In genomic region chr19:17718988-17719711, GRCh38 we compare ENCODE assay signal across 8 cellular contexts. TPM values are rescaled to one million over a fixed set of nuclear protein-coding genes. Genes with fewer than 3 reads are reported as not detected.
DNase-seq lines count a peak whose midpoint lies in the region; ATAC-seq and TF ChIP-seq lines count a peak whose summit lies in the region.

A gene with protein sequence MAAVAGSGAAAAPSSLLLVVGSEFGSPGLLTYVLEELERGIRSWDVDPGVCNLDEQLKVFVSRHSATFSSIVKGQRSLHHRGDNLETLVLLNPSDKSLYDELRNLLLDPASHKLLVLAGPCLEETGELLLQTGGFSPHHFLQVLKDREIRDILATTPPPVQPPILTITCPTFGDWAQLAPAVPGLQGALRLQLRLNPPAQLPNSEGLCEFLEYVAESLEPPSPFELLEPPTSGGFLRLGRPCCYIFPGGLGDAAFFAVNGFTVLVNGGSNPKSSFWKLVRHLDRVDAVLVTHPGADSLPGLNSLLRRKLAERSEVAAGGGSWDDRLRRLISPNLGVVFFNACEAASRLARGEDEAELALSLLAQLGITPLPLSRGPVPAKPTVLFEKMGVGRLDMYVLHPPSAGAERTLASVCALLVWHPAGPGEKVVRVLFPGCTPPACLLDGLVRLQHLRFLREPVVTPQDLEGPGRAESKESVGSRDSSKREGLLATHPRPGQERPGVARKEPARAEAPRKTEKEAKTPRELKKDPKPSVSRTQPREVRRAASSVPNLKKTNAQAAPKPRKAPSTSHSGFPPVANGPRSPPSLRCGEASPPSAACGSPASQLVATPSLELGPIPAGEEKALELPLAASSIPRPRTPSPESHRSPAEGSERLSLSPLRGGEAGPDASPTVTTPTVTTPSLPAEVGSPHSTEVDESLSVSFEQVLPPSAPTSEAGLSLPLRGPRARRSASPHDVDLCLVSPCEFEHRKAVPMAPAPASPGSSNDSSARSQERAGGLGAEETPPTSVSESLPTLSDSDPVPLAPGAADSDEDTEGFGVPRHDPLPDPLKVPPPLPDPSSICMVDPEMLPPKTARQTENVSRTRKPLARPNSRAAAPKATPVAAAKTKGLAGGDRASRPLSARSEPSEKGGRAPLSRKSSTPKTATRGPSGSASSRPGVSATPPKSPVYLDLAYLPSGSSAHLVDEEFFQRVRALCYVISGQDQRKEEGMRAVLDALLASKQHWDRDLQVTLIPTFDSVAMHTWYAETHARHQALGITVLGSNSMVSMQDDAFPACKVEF (plus strand): TSS chr19:17719480. CDS start chr19:17719503, 23 bp downstream.

- H3K9me3 ChIP-seq in DND-41 (ENCODE audit: insufficient read depth, low read length, severe bottlenecking) (no peaks in the 10 kb centered on the region), iPS-18a (ENCODE audit: control insufficient read depth, low read depth, low read length) (no peaks in the 10 kb centered on the region), skeletal muscle tissue (ENCODE audit: control insufficient read depth in 3 of 3, low read length in 3 of 3) (no peaks in the 10 kb centered on the region)

- H3K9ac ChIP-seq in DND-41 (ENCODE audit: low read depth, low read length): peak within 1 kb of the TSS; percentile 95
- peak within 1 kb of the TSS; percentile 66 for H3K9ac ChIP-seq in iPS-18a (ENCODE audit: low read length)
- H3K9ac ChIP-seq in skeletal muscle tissue (ENCODE audit: low read depth in 1 of 3, low read length in 3 of 3): peak within 1 kb of the TSS; percentile 73 to 83 (median 78)

- ATAC-seq in DND-41 (ENCODE audit: insufficient read depth, low read depth) (peak; percentile 89), GM21723 (IDR thresholded peaks at IDR 0.05; ENCODE audit: unreplicated experiment) (peak; percentile 74), HG02981 (IDR thresholded peaks at IDR 0.05; ENCODE audit: unreplicated experiment) (no peak)

- H3K4me1 Mint-ChIP-seq in brain: peaks cover 42% of the 10 kb centered on the region

- no peak for TF ChIP-seq CTCF in DND-41 (IDR thresholded peaks at IDR 0.05; ENCODE audit: borderline replicate concordance, extremely low read depth, low read length, poor library complexity, severe bottlenecking)
- no peak for TF ChIP-seq CTCF in brain (conservative IDR thresholded peaks at IDR 0.05)

- peaks cover 31% of the 10 kb centered on the region for H4K20me1 ChIP-seq in DND-41 (ENCODE audit: insufficient read depth, low read length)

- H3K27ac Mint-ChIP-seq in brain: peak within 1 kb of the TSS; percentile 87 to 99 (median 96)

- H3K27me3 Mint-ChIP-seq in brain: peaks cover 6% of the 10 kb centered on the region

- H3K4me1 ChIP-seq in DND-41 (ENCODE audit: insufficient read depth, low read length): peaks cover 37% of the 10 kb centered on the region
- H3K4me1 ChIP-seq in iPS-18a (ENCODE audit: control insufficient read depth, low read depth, low read length): peaks cover 10% of the 10 kb centered on the region
- H3K4me1 ChIP-seq in skeletal muscle tissue (ENCODE audit: control insufficient read depth in 3 of 3, insufficient read depth in 3 of 3, low read length in 3 of 3): peaks cover 24 to 33% (median 28%) of the 10 kb centered on the region in 3 donors

- no peaks in the 10 kb centered on the region for H3K9me3 Mint-ChIP-seq in brain

- peaks cover 23% of the 10 kb centered on the region for H3K36me3 Mint-ChIP-seq in brain

- peak within 1 kb of the TSS; percentile 82 for H2AFZ ChIP-seq in DND-41 (ENCODE audit: low read depth, low read length)

- peak within 1 kb of the TSS; percentile 81 to 99 for H3K4me3 ChIP-seq in DND-41 (ENCODE audit: low read depth in 1 of 2, low read length in 2 of 2)
- peak within 1 kb of the TSS; percentile 74 for H3K4me3 ChIP-seq in iPS-18a (ENCODE audit: low read length)
- H3K4me3 ChIP-seq in skeletal muscle tissue (ENCODE audit: low read length in 3 of 3): peak within 1 kb of the TSS; percentile 69 to 88 (median 85)

- DNase-seq in DND-41: peak; percentile 82
- peak; percentile 51 for DNase-seq in MV-4-11 (lab: John Stamatoyannopoulos, UW)
- peak; percentile 77 for DNase-seq in UCSD-AML1 (lab: John Stamatoyannopoulos, UW; ENCODE audit: unreplicated experiment)

- peaks cover 47% of the 10 kb centered on the region for H3K79me2 ChIP-seq in DND-41 (ENCODE audit: insufficient read depth, low read length)

- H3K4me2 ChIP-seq in DND-41 (ENCODE audit: insufficient read depth, low read length): peak within 1 kb of the TSS; percentile 99

- H3K36me3 ChIP-seq in DND-41 (ENCODE audit: insufficient read depth, low read length) (peaks cover 24% of the 10 kb centered on the region), iPS-18a (ENCODE audit: control insufficient read depth, low read depth, low read length) (peaks cover 4% of the 10 kb centered on the region), skeletal muscle tissue (ENCODE audit: control insufficient read depth in 3 of 3, insufficient read depth in 3 of 3, low read length in 3 of 3) (peaks cover 6 to 12% (median 7%) of the 10 kb centered on the region in 3 donors)

- H3K27ac ChIP-seq in DND-41 (ENCODE audit: low read length): peak within 1 kb of the TSS; percentile 74
- H3K27ac ChIP-seq in iPS-18a (ENCODE audit: low read length): no peak within 1 kb of the TSS
- no peak within 1 kb of the TSS for H3K27ac ChIP-seq in skeletal muscle tissue (ENCODE audit: low read depth, low read length)

- peak within 1 kb of the TSS; percentile 89 to 95 (median 93) for H3K4me3 Mint-ChIP-seq in brain

- H3K27me3 ChIP-seq in DND-41 (ENCODE audit: insufficient read depth, low read length, poor library complexity) (no peaks in the 10 kb centered on the region), iPS-18a (ENCODE audit: control insufficient read depth, insufficient read depth, low read length) (no peaks in the 10 kb centered on the region), skeletal muscle tissue (ENCODE audit: control insufficient read depth in 3 of 3, insufficient read depth in 3 of 3, low read length in 3 of 3) (no peaks in the 10 kb centered on the region)

RNA-seq across cellular contexts. Expression of the gene that starts here (rescaled TPM):
- 102 TPM for polyA plus RNA-seq in brain (ENCODE audit: insufficient read depth, low read depth, low replicate concordance)
- total RNA-seq in skeletal muscle tissue: 25.6 TPM
